Comparison of ENCODE assay signal across 17 cellular contexts in genomic region chr20:49684335-49684997, GRCh38. TPM values are rescaled to one million over a fixed set of nuclear protein-coding genes. Genes with fewer than 3 reads are reported as not detected.
DNase-seq lines count a peak whose midpoint lies in the region; ATAC-seq, FAIRE-seq and TF ChIP-seq lines count a peak whose summit lies in the region.
"Had no signal": no experiment of that assay in that cellular context is flagged by ENCODE, and none has a peak within 500 bp of the region (broad histone marks: within the 10 kb centered on the region; RNA-seq: fewer than 3 reads in every experiment).

No MANE protein-coding gene starts in this region.

- H3K9me3 ChIP-seq in T-helper 17 cell (ENCODE audit: control insufficient read depth, low read length, poor library complexity, severe bottlenecking) (no peaks in the 10 kb centered on the region), kidney (ENCODE audit: control insufficient read depth in 1 of 2, low read length in 2 of 2) (no peaks in the 10 kb centered on the region), skeletal muscle tissue (ENCODE audit: control insufficient read depth in 3 of 3, low read length in 3 of 3) (no peaks in the 10 kb centered on the region)
- H3K9me3 ChIP-seq: colonic mucosa had no signal

- POLR2A ChIA-PET in activated CD4-positive, alpha-beta memory T cell treated with anti-CD3 and anti-CD28 coated beads for 36 hours (lab: Charles Lee): no interaction called here

- H3K4me3 ChIP-seq in HL-60 (replicated peaks; ENCODE audit: insufficient read depth, low read length): no peak overlapping the region
- H3K4me3 ChIP-seq in kidney (ENCODE audit: low read length in 2 of 2): no peak overlapping the region
- H3K4me3 ChIP-seq in skeletal muscle tissue (ENCODE audit: low read length in 3 of 3): no peak overlapping the region
- H3K4me3 ChIP-seq: colonic mucosa had no signal

- no peak for FAIRE-seq in kidney (lab: Jason Lieb, UNC)
- FAIRE-seq: G401.6 had no signal

- TF ChIP-seq CTCF in HL-60 (IDR thresholded peaks at IDR 0.05; ENCODE audit: insufficient read depth, low read length) (no peak), kidney (IDR thresholded peaks at IDR 0.05; ENCODE audit: borderline replicate concordance, extremely low read depth, insufficient read depth) (no peak)

- H3K27me3 ChIP-seq in HL-60 (ENCODE audit: insufficient read depth, poor library complexity, severe bottlenecking) (no peaks in the 10 kb centered on the region), skeletal muscle tissue (ENCODE audit: control insufficient read depth in 3 of 3, insufficient read depth in 3 of 3, low read length in 3 of 3) (no peaks in the 10 kb centered on the region)
- H3K27me3 ChIP-seq: colonic mucosa had no signal

- H3K27ac Mint-ChIP-seq in T-helper 17 cell: peak overlapping the region; percentile 16
- no peak overlapping the region for H3K27ac Mint-ChIP-seq in activated CD4-positive, alpha-beta memory T cell treated with anti-CD3 and anti-CD28 coated beads for 36 hours
- H3K27ac Mint-ChIP-seq: activated naive CD8-positive, alpha-beta T cell; CD4-positive, alpha-beta T cell; stimulated activated naive CD8-positive, alpha-beta T cell treated with anti-CD3 and anti-CD28 coated beads, Interleukin-15, Interleukin-2, amounts not matched to agents 100 ng/mL and 50 ng/mL, for 24 hours had no signal

- CTCF ChIA-PET in activated CD4-positive, alpha-beta memory T cell treated with anti-CD3 and anti-CD28 coated beads for 36 hours (lab: Charles Lee): no interaction called here

- peaks cover 39% of the 10 kb centered on the region for H3K4me1 Mint-ChIP-seq in T-helper 17 cell
- peaks cover 26% of the 10 kb centered on the region for H3K4me1 Mint-ChIP-seq in activated CD4-positive, alpha-beta memory T cell treated with anti-CD3 and anti-CD28 coated beads for 36 hours (ENCODE audit: low read depth)

- H3K27ac ChIP-seq in HL-60 (replicated peaks) (peak overlapping the region; percentile 27), kidney (ENCODE audit: low read depth in 2 of 2, low read length in 2 of 2) (peak overlapping the region; percentile 14 to 65), skeletal muscle tissue (ENCODE audit: low read depth, low read length) (peak overlapping the region; percentile 45)
- H3K27ac ChIP-seq: colonic mucosa had no signal

- H3K36me3 ChIP-seq in kidney (ENCODE audit: control insufficient read depth in 1 of 2, insufficient read depth in 2 of 2, low read length in 2 of 2): no peaks in the 10 kb centered on the region
- H3K36me3 ChIP-seq in skeletal muscle tissue (ENCODE audit: control insufficient read depth in 3 of 3, insufficient read depth in 3 of 3, low read length in 3 of 3): no peaks in the 10 kb centered on the region
- H3K36me3 ChIP-seq: colonic mucosa had no signal

- DNase-seq in HL-60 (ENCODE audit: low read depth in 1 of 2, low spot score in 1 of 2): peak in 1 of 2 experiments; percentile 68
- no peak for DNase-seq in T-helper 17 cell
- no peak for DNase-seq in kidney
- DNase-seq in inferior parietal cortex (ENCODE audit: extremely low spot score): no peak
- no peak for DNase-seq in activated CD4-positive, alpha-beta memory T cell treated with anti-CD3 and anti-CD28 coated beads for 36 hours
- DNase-seq in dedifferentiated amniotic fluid mesenchymal stem cell (ENCODE audit: extremely low spot score): no peak
- DNase-seq: CD4-positive, alpha-beta T cell; colonic mucosa; HCEC 1CT; MV-4-11; NCI-H446 treated with DMSO at 0.1 percent for 48 hours; right cardiac atrium had no signal

- intact Hi-C loops in kidney (cut with DNase I): no loop called here
- intact Hi-C loops in activated CD4-positive, alpha-beta memory T cell treated with anti-CD3 and anti-CD28 coated beads for 36 hours (cut with micrococcal nuclease): no loop called here

- ATAC-seq in T-helper 17 cell (no peak), HG03139 (IDR thresholded peaks at IDR 0.05; ENCODE audit: unreplicated experiment) (no peak)

- H3K36me3 Mint-ChIP-seq in T-helper 17 cell (ENCODE audit: low read depth): peaks cover 6% of the 10 kb centered on the region
- H3K36me3 Mint-ChIP-seq in activated CD4-positive, alpha-beta memory T cell treated with anti-CD3 and anti-CD28 coated beads for 36 hours: peaks cover 7% of the 10 kb centered on the region

- H3K4me1 ChIP-seq in kidney (ENCODE audit: control insufficient read depth in 1 of 2, insufficient read depth in 1 of 2, low read depth in 1 of 2, low read length in 2 of 2) (peaks cover 34 to 54% of the 10 kb centered on the region in 2 donors), skeletal muscle tissue (ENCODE audit: control insufficient read depth in 3 of 3, insufficient read depth in 3 of 3, low read length in 3 of 3) (peaks cover 49 to 59% (median 50%) of the 10 kb centered on the region in 3 donors)

- no peak overlapping the region for H3K9ac ChIP-seq in kidney (ENCODE audit: low read length in 2 of 2)
- peak overlapping the region in 1 of 3 donors; percentile 14 for H3K9ac ChIP-seq in skeletal muscle tissue (ENCODE audit: low read depth in 1 of 3, low read length in 3 of 3)

- H3K27me3 Mint-ChIP-seq in T-helper 17 cell: no peaks in the 10 kb centered on the region
- no peaks in the 10 kb centered on the region for H3K27me3 Mint-ChIP-seq in activated CD4-positive, alpha-beta memory T cell treated with anti-CD3 and anti-CD28 coated beads for 36 hours
- H3K27me3 Mint-ChIP-seq: activated naive CD8-positive, alpha-beta T cell; CD4-positive, alpha-beta T cell; stimulated activated naive CD8-positive, alpha-beta T cell treated with anti-CD3 and anti-CD28 coated beads, Interleukin-15, Interleukin-2, amounts not matched to agents 100 ng/mL and 50 ng/mL, for 24 hours had no signal

- H3K4me3 Mint-ChIP-seq in T-helper 17 cell: no peak overlapping the region
- no peak overlapping the region for H3K4me3 Mint-ChIP-seq in activated CD4-positive, alpha-beta memory T cell treated with anti-CD3 and anti-CD28 coated beads for 36 hours
- H3K4me3 Mint-ChIP-seq: activated naive CD8-positive, alpha-beta T cell; CD4-positive, alpha-beta T cell; stimulated activated naive CD8-positive, alpha-beta T cell treated with anti-CD3 and anti-CD28 coated beads, Interleukin-15, Interleukin-2, amounts not matched to agents 100 ng/mL and 50 ng/mL, for 24 hours had no signal

- H3K9me3 Mint-ChIP-seq in activated CD4-positive, alpha-beta memory T cell treated with anti-CD3 and anti-CD28 coated beads for 36 hours: no peaks in the 10 kb centered on the region
- H3K9me3 Mint-ChIP-seq: CD4-positive, alpha-beta T cell; stimulated activated naive CD8-positive, alpha-beta T cell treated with anti-CD3 and anti-CD28 coated beads, Interleukin-15, Interleukin-2, amounts not matched to agents 100 ng/mL and 50 ng/mL, for 24 hours had no signal

RNA-seq across cellular contexts. Expression of gene B4GALT5, which starts 29.2 kb away (rescaled TPM):
- total RNA-seq in T-helper 17 cell (10 to 100 TPM; 17.3 to 19.0 TPM), kidney (73.3 TPM), skeletal muscle tissue (14.6 TPM)
- 21.4 TPM for polyA plus RNA-seq in kidney (ENCODE audit: insufficient read depth, low read depth, low replicate concordance)
- 10 to 100 TPM; 20.9 to 21.4 TPM for total RNA-seq in activated CD4-positive, alpha-beta memory T cell treated with anti-CD3 and anti-CD28 coated beads for 36 hours
